In genomic region chr9:36100532-36100931, GRCh38 we compare ENCODE assay signal across 17 cellular contexts. TPM values are rescaled to one million over a fixed set of nuclear protein-coding genes. Genes with fewer than 3 reads are reported as not detected.
A peak's percentile ranks its signal among the peaks of the same experiment; 100 is the strongest.
DNase-seq lines count a peak whose midpoint lies in the region; ATAC-seq and TF ChIP-seq lines count a peak whose summit lies in the region.
"Had no signal": no experiment of that assay in that cellular context is flagged by ENCODE, and none has a peak within 500 bp of the region (broad histone marks: within the 10 kb centered on the region; RNA-seq: fewer than 3 reads in every experiment).

No MANE protein-coding gene starts in this region.

- WGBS in right cardiac atrium = 60% methylated on average over 3 of the region's 3 CpGs

- H3K9me3 ChIP-seq in HUES48 (ENCODE audit: control insufficient read depth, insufficient read depth, low read length) (no peaks in the 10 kb centered on the region), T-helper 17 cell (ENCODE audit: control insufficient read depth, low read length, poor library complexity, severe bottlenecking) (no peaks in the 10 kb centered on the region), right cardiac atrium (ENCODE audit: control insufficient read depth, low read length) (no peaks in the 10 kb centered on the region)
- H3K9me3 ChIP-seq in naive thymus-derived CD4-positive, alpha-beta T cell (ENCODE audit: control insufficient read depth in 2 of 3, low read length in 3 of 3) = no peaks in the 10 kb centered on the region
- H3K9me3 ChIP-seq: prostate gland, vagina had no signal

- H3K27me3 ChIP-seq in HUES48 (ENCODE audit: control insufficient read depth, insufficient read depth, low read length) = no peaks in the 10 kb centered on the region
- H3K27me3 ChIP-seq in naive thymus-derived CD4-positive, alpha-beta T cell (ENCODE audit: control insufficient read depth in 2 of 2, insufficient read depth in 2 of 2, low read length in 2 of 2) = no peaks in the 10 kb centered on the region
- no peaks in the 10 kb centered on the region for H3K27me3 ChIP-seq in right cardiac atrium (ENCODE audit: control insufficient read depth, insufficient read depth)
- H3K27me3 ChIP-seq: vagina had no signal

- peaks cover 17% of the 10 kb centered on the region for H3K4me1 ChIP-seq in HUES48 (ENCODE audit: control insufficient read depth, insufficient read depth, low read length)
- H3K4me1 ChIP-seq in naive thymus-derived CD4-positive, alpha-beta T cell (ENCODE audit: control insufficient read depth in 2 of 2, insufficient read depth in 2 of 2, low read length in 2 of 2) = peaks cover 0 to 5% of the 10 kb centered on the region in 2 donors
- H3K4me1 ChIP-seq in right cardiac atrium (ENCODE audit: control insufficient read depth, insufficient read depth, low read length) = no peaks in the 10 kb centered on the region
- H3K4me1 ChIP-seq: vagina had no signal

- H3K27me3 Mint-ChIP-seq in memory B cell (no peaks in the 10 kb centered on the region), T-helper 17 cell (no peaks in the 10 kb centered on the region)
- H3K27me3 Mint-ChIP-seq in naive thymus-derived CD4-positive, alpha-beta T cell = no peaks in the 10 kb centered on the region
- no peaks in the 10 kb centered on the region for H3K27me3 Mint-ChIP-seq in stimulated activated naive CD8-positive, alpha-beta T cell treated with anti-CD3 and anti-CD28 coated beads, Interleukin-15, amount 100 ng/mL, for 72 hours
- H3K27me3 Mint-ChIP-seq: CD4-positive, CD25-positive, alpha-beta regulatory T cell had no signal

- peak; percentile 29 for TF ChIP-seq CTCF in choroid plexus epithelial cell (conservative IDR thresholded peaks at IDR 0.05; ENCODE audit: low read depth, low read length)

- H3K27ac Mint-ChIP-seq in memory B cell = peak overlapping the region; percentile 1
- H3K27ac Mint-ChIP-seq in T-helper 17 cell = no peak overlapping the region
- peak overlapping the region in 2 of 9 donors; percentile 20 to 45 for H3K27ac Mint-ChIP-seq in naive thymus-derived CD4-positive, alpha-beta T cell
- H3K27ac Mint-ChIP-seq in stimulated activated naive CD8-positive, alpha-beta T cell treated with anti-CD3 and anti-CD28 coated beads, Interleukin-15, amount 100 ng/mL, for 72 hours = no peak overlapping the region
- H3K27ac Mint-ChIP-seq: stimulated activated effector memory CD8-positive, alpha-beta T cell treated with anti-CD3 and anti-CD28 coated beads, Interleukin-12 subunit alpha, Interleukin-12 subunit beta, amount 100 ng/mL, for 72 hours had no signal

- H3K36me3 Mint-ChIP-seq in memory B cell (no peaks in the 10 kb centered on the region), T-helper 17 cell (ENCODE audit: low read depth) (no peaks in the 10 kb centered on the region)
- H3K36me3 Mint-ChIP-seq in naive thymus-derived CD4-positive, alpha-beta T cell = peaks cover 0 to 4% (median 0%) of the 10 kb centered on the region in 5 donors
- H3K36me3 Mint-ChIP-seq: CD4-positive, CD25-positive, alpha-beta regulatory T cell; stimulated activated effector memory CD8-positive, alpha-beta T cell treated with anti-CD3 and anti-CD28 coated beads, Interleukin-12 subunit alpha, Interleukin-12 subunit beta, amount 100 ng/mL, for 72 hours had no signal

- intact Hi-C loops in naive thymus-derived CD4-positive, alpha-beta T cell (cut with micrococcal nuclease) = loop anchor here in 1 of 2 donors (5.0 kb wide), 1 partner anchor 37 kb away; the partner anchor contains the start of gene GLIPR2
- intact Hi-C loops in right cardiac atrium (cut with DNase I) = loop anchor here in 1 of 4 donors (10.0 kb wide), 1 partner anchor 64 kb away; the partner anchor contains the start of gene CCIN

- peak overlapping the region; percentile 52 for H3K27ac ChIP-seq in HUES48 (ENCODE audit: low read depth, low read length)
- H3K27ac ChIP-seq in naive thymus-derived CD4-positive, alpha-beta T cell (ENCODE audit: low read depth, low read length) = no peak overlapping the region
- no peak overlapping the region for H3K27ac ChIP-seq in right cardiac atrium (ENCODE audit: low read length)
- H3K27ac ChIP-seq: vagina, WERI-Rb-1 had no signal

- no peaks in the 10 kb centered on the region for H3K36me3 ChIP-seq in HUES48 (ENCODE audit: control insufficient read depth, insufficient read depth, low read length)
- H3K36me3 ChIP-seq in naive thymus-derived CD4-positive, alpha-beta T cell (ENCODE audit: control insufficient read depth in 2 of 3, insufficient read depth in 3 of 3, low read length in 3 of 3) = no peaks in the 10 kb centered on the region
- H3K36me3 ChIP-seq: prostate gland, vagina, WERI-Rb-1 had no signal

- no peaks in the 10 kb centered on the region for H3K9me3 Mint-ChIP-seq in memory B cell
- H3K9me3 Mint-ChIP-seq in naive thymus-derived CD4-positive, alpha-beta T cell = no peaks in the 10 kb centered on the region
- H3K9me3 Mint-ChIP-seq in stimulated activated naive CD8-positive, alpha-beta T cell treated with anti-CD3 and anti-CD28 coated beads, Interleukin-15, amount 100 ng/mL, for 72 hours = no peaks in the 10 kb centered on the region
- H3K9me3 Mint-ChIP-seq: CD4-positive, CD25-positive, alpha-beta regulatory T cell; stimulated activated effector memory CD8-positive, alpha-beta T cell treated with anti-CD3 and anti-CD28 coated beads, Interleukin-12 subunit alpha, Interleukin-12 subunit beta, amount 100 ng/mL, for 72 hours had no signal

- no peak overlapping the region for H3K9ac ChIP-seq in HUES48 (ENCODE audit: low read depth, low read length)

- CTCF ChIA-PET in naive thymus-derived CD4-positive, alpha-beta T cell (lab: Charles Lee) = interaction anchor here (0.7 to 9.3 kb wide), 6 partner anchors 9 to 67 kb away, joined by 3 to 270 read pairs (median 6); partner anchors contain the start of gene CCIN

- H3K4me3 Mint-ChIP-seq in memory B cell = no peak overlapping the region
- no peak overlapping the region for H3K4me3 Mint-ChIP-seq in T-helper 17 cell
- H3K4me3 Mint-ChIP-seq in naive thymus-derived CD4-positive, alpha-beta T cell = no peak overlapping the region
- no peak overlapping the region for H3K4me3 Mint-ChIP-seq in stimulated activated naive CD8-positive, alpha-beta T cell treated with anti-CD3 and anti-CD28 coated beads, Interleukin-15, amount 100 ng/mL, for 72 hours
- H3K4me3 Mint-ChIP-seq: stimulated activated effector memory CD8-positive, alpha-beta T cell treated with anti-CD3 and anti-CD28 coated beads, Interleukin-12 subunit alpha, Interleukin-12 subunit beta, amount 100 ng/mL, for 72 hours had no signal

- H3K4me1 Mint-ChIP-seq in memory B cell = peaks cover 6% of the 10 kb centered on the region
- H3K4me1 Mint-ChIP-seq in T-helper 17 cell = peaks cover 8% of the 10 kb centered on the region
- H3K4me1 Mint-ChIP-seq in naive thymus-derived CD4-positive, alpha-beta T cell = peaks cover 5 to 8% (median 8%) of the 10 kb centered on the region in 7 donors
- H3K4me1 Mint-ChIP-seq in stimulated activated naive CD8-positive, alpha-beta T cell treated with anti-CD3 and anti-CD28 coated beads, Interleukin-15, amount 100 ng/mL, for 72 hours = peaks cover 9% of the 10 kb centered on the region

- H3K4me3 ChIP-seq in HUES48 (ENCODE audit: low read depth, low read length) (no peak overlapping the region), choroid plexus epithelial cell (ENCODE audit: low read depth, low read length) (no peak overlapping the region), right cardiac atrium (ENCODE audit: low read length) (no peak overlapping the region)
- H3K4me3 ChIP-seq in naive thymus-derived CD4-positive, alpha-beta T cell (ENCODE audit: low read length) = no peak overlapping the region
- H3K4me3 ChIP-seq: lung, prostate gland, vagina had no signal

- ATAC-seq in memory B cell (ENCODE audit: low read depth) = no peak
- no peak for ATAC-seq in T-helper 17 cell
- ATAC-seq in naive thymus-derived CD4-positive, alpha-beta T cell = no peak
- ATAC-seq in stimulated activated naive CD8-positive, alpha-beta T cell treated with anti-CD3 and anti-CD28 coated beads, Interleukin-15, amount 100 ng/mL, for 72 hours = no peak
- no peak for ATAC-seq in right cardiac atrium
- ATAC-seq: stimulated activated effector memory CD8-positive, alpha-beta T cell treated with anti-CD3 and anti-CD28 coated beads, Interleukin-12 subunit alpha, Interleukin-12 subunit beta, amount 100 ng/mL, for 72 hours had no signal

- DNase-seq in AG08396 (ENCODE audit: low spot score) (peak; percentile 12), choroid plexus epithelial cell (ENCODE audit: low read depth) (no peak), memory B cell (ENCODE audit: low spot score in 2 of 2) (no peak), T-helper 17 cell (no peak), right cardiac atrium (no peak)
- no peak for DNase-seq in naive thymus-derived CD4-positive, alpha-beta T cell
- no peak for DNase-seq in stimulated activated naive CD8-positive, alpha-beta T cell treated with anti-CD3 and anti-CD28 coated beads, Interleukin-15, amount 100 ng/mL, for 72 hours
- DNase-seq: activated CD8-positive, alpha-beta memory T cell treated with anti-CD3 and anti-CD28 coated beads, Interleukin-2, amount 50 U/mL, for 48 hours; CD4-positive, CD25-positive, alpha-beta regulatory T cell; glutamatergic neuron; NCI-H1930 had no signal

- POLR2A ChIA-PET in naive thymus-derived CD4-positive, alpha-beta T cell (lab: Charles Lee) = interaction anchor here (0.6 kb wide), 3 partner anchors 11 to 116 kb away, joined by 3 read pairs; no protein-coding TSS in a partner anchor

RNA-seq across cellular contexts. Expression of gene GLIPR2, which starts 36.0 kb away (rescaled TPM):
- 10 to 100 TPM; 32.5 to 51.4 TPM for total RNA-seq in T-helper 17 cell
- total RNA-seq in naive thymus-derived CD4-positive, alpha-beta T cell = 10 to 100 TPM in 3 of 5 experiments, 1 to 10 TPM in 2; 7.7 to 74.7 (median 18.6) TPM
- polyA plus RNA-seq in naive thymus-derived CD4-positive, alpha-beta T cell = 10 to 100 TPM; 38.8 to 68.6 TPM
- 10 to 100 TPM in 3 of 4 donors, 1 to 10 TPM in 1; 9.0 to 23.2 (median 14.7) TPM for total RNA-seq in right cardiac atrium
- polyA plus RNA-seq in right cardiac atrium = 8.8 TPM
